10 cellular contexts compared by ENCODE assay signal in genomic region chr16:85718682-85719081, GRCh38. TPM values are rescaled to one million over a fixed set of nuclear protein-coding genes. Genes with fewer than 3 reads are reported as not detected.
DNase-seq lines count a peak whose midpoint lies in the region; ATAC-seq and TF ChIP-seq lines count a peak whose summit lies in the region.
"Had no signal": no experiment of that assay in that cellular context is flagged by ENCODE, and none has a peak within 500 bp of the region (broad histone marks: within the 10 kb centered on the region; RNA-seq: fewer than 3 reads in every experiment).

No MANE protein-coding gene starts in this region.

- no peak overlapping the region for H3K4me3 ChIP-seq in KMS-11 (IDR thresholded peaks at IDR 0.05; ENCODE audit: insufficient read depth, low read depth, low read length)
- no peak overlapping the region for H3K4me3 ChIP-seq in neuronal stem cell (ENCODE audit: low read length in 2 of 2)
- H3K4me3 ChIP-seq: BLaER1 had no signal

- H3K23ac ChIP-seq in neuronal stem cell (ENCODE audit: low read depth, low read length, poor library complexity): peak overlapping the region; percentile 83

- H3K27ac ChIP-seq in KMS-11 (no peak overlapping the region), neuronal stem cell (replicated peaks; ENCODE audit: low read length) (no peak overlapping the region)
- H3K27ac ChIP-seq: BLaER1 had no signal

- peak; percentile 67 for TF ChIP-seq CTCF in KMS-11 (conservative IDR thresholded peaks at IDR 0.05; ENCODE audit: low read depth, low read length)

- no peaks in the 10 kb centered on the region for H3K79me2 ChIP-seq in KMS-11 (ENCODE audit: insufficient read depth, low read depth)

- no peak overlapping the region for H2BK12ac ChIP-seq in neuronal stem cell (ENCODE audit: low read length)

- no peaks in the 10 kb centered on the region for H3K36me3 ChIP-seq in KMS-11 (ENCODE audit: insufficient read depth)
- H3K36me3 ChIP-seq in neuronal stem cell (replicated peaks in 1 of 2; ENCODE audit: control insufficient read depth in 2 of 2, insufficient read depth in 2 of 2, low read length in 2 of 2): no peaks in the 10 kb centered on the region

- H3K4me1 ChIP-seq in KMS-11 (ENCODE audit: low read depth, poor library complexity, severe bottlenecking) (peaks cover 11% of the 10 kb centered on the region), neuronal stem cell (ENCODE audit: control insufficient read depth in 2 of 2, insufficient read depth in 1 of 2, low read depth in 1 of 2, low read length in 2 of 2) (peaks cover 23 to 42% of the 10 kb centered on the region in 2 donors)

- H4K20me1 ChIP-seq in KMS-11 (ENCODE audit: insufficient read depth): no peaks in the 10 kb centered on the region

- peak overlapping the region; percentile 55 for H3K4ac ChIP-seq in neuronal stem cell (ENCODE audit: low read length)

- H3K79me1 ChIP-seq in neuronal stem cell (ENCODE audit: low read depth, low read length): no peaks in the 10 kb centered on the region

- ATAC-seq in GM21367 (IDR thresholded peaks at IDR 0.05; ENCODE audit: unreplicated experiment): no peak
- ATAC-seq in HG03097 (IDR thresholded peaks at IDR 0.05; ENCODE audit: low FRiP score, unreplicated experiment): no peak

- no peak overlapping the region for H3K14ac ChIP-seq in neuronal stem cell (ENCODE audit: low read length)

- H3K27me3 ChIP-seq in KMS-11 (ENCODE audit: insufficient read depth, low read depth): peaks cover 87% of the 10 kb centered on the region
- H3K27me3 ChIP-seq in neuronal stem cell (ENCODE audit: control insufficient read depth in 3 of 3, insufficient read depth in 3 of 3, low read depth in 1 of 3, low read length in 3 of 3): peaks cover 0 to 3% (median 0%) of the 10 kb centered on the region in 3 experiments
- H3K27me3 ChIP-seq: BLaER1 had no signal

- no peaks in the 10 kb centered on the region for H3K9me3 ChIP-seq in neuronal stem cell (replicated peaks in 1 of 2; ENCODE audit: control insufficient read depth in 2 of 2, insufficient read depth in 1 of 2, low read depth in 1 of 2, low read length in 2 of 2)
- H3K9me3 ChIP-seq: BLaER1 had no signal

- H2BK15ac ChIP-seq in neuronal stem cell (ENCODE audit: low read length): peak overlapping the region; percentile 13

- H2BK120ac ChIP-seq in neuronal stem cell (ENCODE audit: low read depth, low read length): no peak overlapping the region

- peak overlapping the region; percentile 30 for H2BK5ac ChIP-seq in neuronal stem cell (ENCODE audit: low read length)

- H2AFZ ChIP-seq in KMS-11 (ENCODE audit: low read depth): no peak overlapping the region
- H2AFZ ChIP-seq in neuronal stem cell (ENCODE audit: low read length): no peak overlapping the region

- H3K4me2 ChIP-seq in KMS-11: no peak overlapping the region
- no peak overlapping the region for H3K4me2 ChIP-seq in neuronal stem cell (ENCODE audit: insufficient read depth, low read length, poor library complexity, severe bottlenecking)

- no peak overlapping the region for H4K8ac ChIP-seq in neuronal stem cell (ENCODE audit: low read depth, low read length)

- H2AK5ac ChIP-seq in neuronal stem cell (ENCODE audit: low read depth, low read length): peak overlapping the region; percentile 78

- H3K9ac ChIP-seq in KMS-11: no peak overlapping the region
- no peak overlapping the region for H3K9ac ChIP-seq in neuronal stem cell (ENCODE audit: low read depth, low read length, poor library complexity)
- H3K9ac ChIP-seq: BLaER1 had no signal

- WGBS in neuronal stem cell (ENCODE audit: extremely low coverage in 2 of 2, insufficient read length in 2 of 2, insufficient replicate concordance in 1 of 2), 2 donors: no CpG with 5 or more reads among the region's 11 CpGs

- H3K18ac ChIP-seq in neuronal stem cell (ENCODE audit: low read length): no peak overlapping the region

- H4K91ac ChIP-seq in neuronal stem cell (ENCODE audit: low read depth, low read length, poor library complexity): peak overlapping the region; percentile 40

- DNase-seq in NCI-H146 (lab: John Stamatoyannopoulos, UW): peak; percentile 32
- no peak for DNase-seq in NCI-H146 treated with DMSO at 0.1 percent for 48 hours (lab: John Stamatoyannopoulos, UW; ENCODE audit: unreplicated experiment)
- peak; percentile 26 for DNase-seq in cerebellar cortex (ENCODE audit: low spot score)
- no peak for DNase-seq in neuronal stem cell (ENCODE audit: low spot score)
- no peak for DNase-seq in SKM-1 (lab: John Stamatoyannopoulos, UW; ENCODE audit: unreplicated experiment)
- DNase-seq: T-helper 2 cell had no signal

RNA-seq across cellular contexts. Expression of gene GINS2, which starts 29.9 kb away (rescaled TPM):
- polyA plus RNA-seq in neuronal stem cell (2013, experiment 1 of 2): 32.2 TPM
- polyA plus RNA-seq in neuronal stem cell (2013, experiment 2 of 2): 33.2 TPM

RNA-seq across cellular contexts. Expression of gene C16orf74, which starts 32.2 kb away (rescaled TPM):
- polyA plus RNA-seq in neuronal stem cell (2013, experiment 1 of 2): 2.8 TPM
- 3.0 TPM for polyA plus RNA-seq in neuronal stem cell (2013, experiment 2 of 2)

Comparison
In these comparisons a context has a peak if more than half of its experiments do, and no peak if none do; other contexts are left out.
1. DNase-seq: peak in NCI-H146 (single experiment) and cerebellar cortex (single experiment); none in NCI-H146 treated with DMSO at 0.1 percent for 48 hours (single experiment), neuronal stem cell (single experiment) and SKM-1 (single experiment).